ENCODE assay signal across 8 cellular contexts in genomic region chr6:3356824-3357420, GRCh38.
DNase-seq lines count a peak whose midpoint lies in the region; ATAC-seq and TF ChIP-seq lines count a peak whose summit lies in the region.

No MANE protein-coding gene starts in this region.

- WGBS in body of pancreas, 2 donors: 14 to 21% methylated on average over 4 of the region's 4 CpGs

- peak overlapping the region; percentile 70 for H3K4me3 Mint-ChIP-seq in activated naive CD4-positive, alpha-beta T cell treated with anti-CD3 and anti-CD28 coated beads, Interleukin-2, amount 10 ng/mL, durations not matched to agents 7 days and 5 days

- H3K36me3 ChIP-seq in body of pancreas (replicated peaks in 1 of 2; ENCODE audit: insufficient read depth in 1 of 2, low read depth in 2 of 2): no peaks in the 10 kb centered on the region
- no peaks in the 10 kb centered on the region for H3K36me3 ChIP-seq in upper lobe of right lung

- no peak for DNase-seq in activated naive CD4-positive, alpha-beta T cell treated with anti-CD3 and anti-CD28 coated beads, Interleukin-2, amount 10 ng/mL, durations not matched to agents 7 days and 5 days
- DNase-seq in activated naive CD4-positive, alpha-beta T cell treated with anti-CD3 and anti-CD28 coated beads, Interleukin-2, amount 50 U/mL, for 72 hours (ENCODE audit: low spot score in 2 of 2): no peak
- DNase-seq in body of pancreas: peak; percentile 45 to 70 (median 49)
- peak; percentile 58 for DNase-seq in midbrain (lab: John Stamatoyannopoulos, UW)
- no peak for DNase-seq in upper lobe of right lung
- DNase-seq in stimulated activated CD4-positive, alpha-beta T cell treated with anti-CD3 and anti-CD28 coated beads, Interleukin-4, amount 100 ng/mL, for 4 hours: no peak

- H3K9me3 Mint-ChIP-seq in activated naive CD4-positive, alpha-beta T cell treated with anti-CD3 and anti-CD28 coated beads, Interleukin-2, amount 10 ng/mL, durations not matched to agents 7 days and 5 days: no peaks in the 10 kb centered on the region
- no peaks in the 10 kb centered on the region for H3K9me3 Mint-ChIP-seq in activated naive CD4-positive, alpha-beta T cell treated with anti-CD3 and anti-CD28 coated beads, Interleukin-2, amount 50 U/mL, for 72 hours

- CTCF ChIA-PET in activated naive CD4-positive, alpha-beta T cell treated with anti-CD3 and anti-CD28 coated beads, Interleukin-2, amount 10 ng/mL, durations not matched to agents 7 days and 5 days (lab: Charles Lee): no interaction called here

- H3K27me3 ChIP-seq in body of pancreas (no peaks in the 10 kb centered on the region), upper lobe of right lung (no peaks in the 10 kb centered on the region)

- intact Hi-C loops in body of pancreas (cut with DNase I) (no loop called here), upper lobe of right lung (cut with DNase I) (no loop called here)

- peak overlapping the region; percentile 84 to 91 (median 85) for H3K27ac ChIP-seq in body of pancreas
- peak overlapping the region; percentile 93 for H3K27ac ChIP-seq in upper lobe of right lung

- no peak for TF ChIP-seq POLR2A in body of pancreas (IDR thresholded peaks at IDR 0.05)

- H3K4me3 ChIP-seq in body of pancreas (no peak overlapping the region), upper lobe of right lung (no peak overlapping the region)

- peak overlapping the region; percentile 78 for H3K27ac Mint-ChIP-seq in activated naive CD4-positive, alpha-beta T cell treated with anti-CD3 and anti-CD28 coated beads, Interleukin-2, amount 10 ng/mL, durations not matched to agents 7 days and 5 days
- peak overlapping the region in 1 of 2 donors; percentile 18 for H3K27ac Mint-ChIP-seq in activated naive CD4-positive, alpha-beta T cell treated with anti-CD3 and anti-CD28 coated beads, Interleukin-2, amount 50 U/mL, for 72 hours

- H3K4me1 Mint-ChIP-seq in activated naive CD4-positive, alpha-beta T cell treated with anti-CD3 and anti-CD28 coated beads, Interleukin-2, amount 10 ng/mL, durations not matched to agents 7 days and 5 days: peaks cover 21% of the 10 kb centered on the region

- H3K9me3 ChIP-seq in body of pancreas (no peaks in the 10 kb centered on the region), upper lobe of right lung (no peaks in the 10 kb centered on the region)

- H3K4me1 ChIP-seq in body of pancreas: peaks cover 61% of the 10 kb centered on the region
- H3K4me1 ChIP-seq in upper lobe of right lung: peaks cover 21% of the 10 kb centered on the region

- no peaks in the 10 kb centered on the region for H3K36me3 Mint-ChIP-seq in activated naive CD4-positive, alpha-beta T cell treated with anti-CD3 and anti-CD28 coated beads, Interleukin-2, amount 10 ng/mL, durations not matched to agents 7 days and 5 days
- H3K36me3 Mint-ChIP-seq in activated naive CD4-positive, alpha-beta T cell treated with anti-CD3 and anti-CD28 coated beads, Interleukin-2, amount 50 U/mL, for 72 hours: no peaks in the 10 kb centered on the region

- TF ChIP-seq CTCF in body of pancreas (IDR thresholded peaks at IDR 0.05): no peak
- no peak for TF ChIP-seq CTCF in upper lobe of right lung (IDR thresholded peaks at IDR 0.05)

- H3K27me3 Mint-ChIP-seq in activated naive CD4-positive, alpha-beta T cell treated with anti-CD3 and anti-CD28 coated beads, Interleukin-2, amount 10 ng/mL, durations not matched to agents 7 days and 5 days: peaks cover 22% of the 10 kb centered on the region

- ATAC-seq in activated naive CD4-positive, alpha-beta T cell treated with anti-CD3 and anti-CD28 coated beads, Interleukin-2, amount 50 U/mL, for 72 hours: no peak
- ATAC-seq in body of pancreas (peak; percentile 83), upper lobe of right lung (peak; percentile 41), HG03460 (IDR thresholded peaks at IDR 0.05; ENCODE audit: unreplicated experiment) (no peak), HG03571 (IDR thresholded peaks at IDR 0.05; ENCODE audit: unreplicated experiment) (no peak)

Comparison
In these comparisons a context has a peak if more than half of its experiments do, and no peak if none do; other contexts are left out.
1. DNase-seq: peak in body of pancreas (4 of 4) and midbrain (single experiment); none in activated naive CD4-positive, alpha-beta T cell treated with anti-CD3 and anti-CD28 coated beads, Interleukin-2, amount 10 ng/mL, durations not matched to agents 7 days and 5 days (single experiment), activated naive CD4-positive, alpha-beta T cell treated with anti-CD3 and anti-CD28 coated beads, Interleukin-2, amount 50 U/mL, for 72 hours (0 of 2), upper lobe of right lung (single experiment) and stimulated activated CD4-positive, alpha-beta T cell treated with anti-CD3 and anti-CD28 coated beads, Interleukin-4, amount 100 ng/mL, for 4 hours (0 of 2).
2. ATAC-seq: peak in body of pancreas (single experiment) and upper lobe of right lung (single experiment); none in activated naive CD4-positive, alpha-beta T cell treated with anti-CD3 and anti-CD28 coated beads, Interleukin-2, amount 50 U/mL, for 72 hours (0 of 2), HG03460 (single experiment) and HG03571 (single experiment).